Comparison of ENCODE assay signal across 19 cellular contexts in genomic region chr9:77811832-77812231, GRCh38.
DNase-seq lines count a peak whose midpoint lies in the region; ATAC-seq, FAIRE-seq and TF ChIP-seq lines count a peak whose summit lies in the region.
"Had no signal": no experiment of that assay in that cellular context is flagged by ENCODE, and none has a peak within 500 bp of the region (broad histone marks: within the 10 kb centered on the region; RNA-seq: fewer than 3 reads in every experiment).

No MANE protein-coding gene starts in this region.

- peaks cover 33% of the 10 kb centered on the region for H3K36me3 Mint-ChIP-seq in activated CD4-positive, alpha-beta T cell treated with anti-CD3 and anti-CD28 coated beads for 36 hours (ENCODE audit: low read depth)

- H3K9me3 ChIP-seq in liver (ENCODE audit: control insufficient read depth in 4 of 4, low read length in 3 of 4) (no peaks in the 10 kb centered on the region), HepG2 (ENCODE audit: low read length) (no peaks in the 10 kb centered on the region), adrenal gland (replicated peaks in 1 of 3) (no peaks in the 10 kb centered on the region)
- H3K9me3 ChIP-seq: BLaER1 treated with 17β-estradiol and CSF1 and Interleukin-3, amounts not matched to agents 10 nM and 100 nM had no signal

- H3K9me3 Mint-ChIP-seq in activated CD4-positive, alpha-beta T cell treated with anti-CD3 and anti-CD28 coated beads for 36 hours (ENCODE audit: low read depth) = no peaks in the 10 kb centered on the region
- H3K9me3 Mint-ChIP-seq: CD8-positive, alpha-beta memory T cell; T-cell had no signal

- TF ChIP-seq POLR2A in HepG2 (IDR thresholded peaks at IDR 0.05; ENCODE audit: insufficient read depth in 1 of 2, low read depth in 2 of 2, low read length in 2 of 2) (no peak), adrenal gland (IDR thresholded peaks at IDR 0.05) (no peak)

- CTCF ChIA-PET in HepG2 (lab: Yijun Ruan, JAX; ENCODE audit: low intra/inter-chr PET ratio, low total read pairs) = no interaction called here
- CTCF ChIA-PET in activated CD4-positive, alpha-beta T cell treated with anti-CD3 and anti-CD28 coated beads for 36 hours (lab: Charles Lee) = no interaction called here

- TF ChIP-seq CTCF in liver (IDR thresholded peaks at IDR 0.05; ENCODE audit: low read depth, low read length, missing input control) (no peak), HepG2 (CRISPR knock-in tag; IDR thresholded peaks at IDR 0.05) (no peak), adrenal gland (IDR thresholded peaks at IDR 0.05) (peak in 5 of 6 experiments; percentile 14 to 29 (median 20)), foreskin keratinocyte (conservative IDR thresholded peaks at IDR 0.05) (peak; percentile 27)

- H3K4me1 Mint-ChIP-seq in activated CD4-positive, alpha-beta T cell treated with anti-CD3 and anti-CD28 coated beads for 36 hours = peaks cover 32% of the 10 kb centered on the region

- H3K27ac Mint-ChIP-seq in activated CD4-positive, alpha-beta T cell treated with anti-CD3 and anti-CD28 coated beads for 36 hours = no peak overlapping the region
- H3K27ac Mint-ChIP-seq: CD8-positive, alpha-beta memory T cell; T-cell had no signal

- H3K9ac ChIP-seq in liver (ENCODE audit: low read depth in 1 of 2, low read length in 2 of 2) (no peak overlapping the region), HepG2 (ENCODE audit: insufficient read depth, low read depth, low read length) (no peak overlapping the region)
- H3K9ac ChIP-seq: BLaER1 treated with 17β-estradiol and CSF1 and Interleukin-3, amounts not matched to agents 10 nM and 100 nM had no signal

- H3K4me2 ChIP-seq in HepG2 (ENCODE audit: low read depth, low read length) = no peak overlapping the region
- H3K4me2 ChIP-seq: BLaER1 treated with 17β-estradiol and CSF1 and Interleukin-3, amounts not matched to agents 10 nM and 100 nM had no signal

- no peak overlapping the region for H3K27ac ChIP-seq in liver (ENCODE audit: low read depth in 1 of 2, low read length in 2 of 2)
- no peak overlapping the region for H3K27ac ChIP-seq in HepG2 (ENCODE audit: extremely low read length, insufficient read depth, low read length)
- H3K27ac ChIP-seq in adrenal gland = no peak overlapping the region
- H3K27ac ChIP-seq in foreskin keratinocyte = no peak overlapping the region
- H3K27ac ChIP-seq: BLaER1 treated with 17β-estradiol and CSF1 and Interleukin-3, amounts not matched to agents 10 nM and 100 nM; RWPE1 had no signal

- no peaks in the 10 kb centered on the region for H4K20me1 ChIP-seq in HepG2 (ENCODE audit: insufficient read depth, low read length)

- no peaks in the 10 kb centered on the region for H3K79me2 ChIP-seq in HepG2 (ENCODE audit: insufficient read depth, low read length)

- TF ChIP-seq EP300 in HepG2 (IDR thresholded peaks at IDR 0.05; ENCODE audit: low read depth in 2 of 2, low read length in 2 of 2) = no peak
- no peak for TF ChIP-seq EP300 in HepG2 (CRISPR knock-in tag; IDR thresholded peaks at IDR 0.05; ENCODE audit: borderline replicate concordance)

- no peak overlapping the region for H3K4me3 Mint-ChIP-seq in activated CD4-positive, alpha-beta T cell treated with anti-CD3 and anti-CD28 coated beads for 36 hours
- H3K4me3 Mint-ChIP-seq: CD8-positive, alpha-beta memory T cell; T-cell had no signal

- ATAC-seq in HepG2 (no peak), foreskin keratinocyte (no peak)
- ATAC-seq in activated CD4-positive, alpha-beta T cell treated with anti-CD3 and anti-CD28 coated beads for 36 hours = no peak
- ATAC-seq: K562, T-cell had no signal

- 56% methylated on average over 1 of the region's 1 CpG for WGBS in liver
- WGBS in HepG2 (ENCODE audit: low lambda C conversion rate) = 96% methylated on average over 1 of the region's 1 CpG
- 47 to 70% (median 64%) methylated on average over 1 of the region's 1 CpG for WGBS in adrenal gland, 4 donors

- H3K27me3 Mint-ChIP-seq in activated CD4-positive, alpha-beta T cell treated with anti-CD3 and anti-CD28 coated beads for 36 hours = no peaks in the 10 kb centered on the region
- H3K27me3 Mint-ChIP-seq: CD8-positive, alpha-beta memory T cell; T-cell had no signal

- H3K4me1 ChIP-seq in liver (ENCODE audit: control insufficient read depth in 4 of 4, insufficient read depth in 4 of 4, low read length in 3 of 4) (peaks cover 1 to 19% (median 9%) of the 10 kb centered on the region in 4 donors), HepG2 (ENCODE audit: insufficient read depth, low read length) (peaks cover 59% of the 10 kb centered on the region), adrenal gland (replicated peaks in 1 of 2) (peaks cover 9 to 14% of the 10 kb centered on the region in 2 donors), foreskin keratinocyte (peaks cover 23% of the 10 kb centered on the region)

- POLR2A ChIA-PET in HepG2 (lab: Yijun Ruan, JAX) = no interaction called here
- POLR2A ChIA-PET in activated CD4-positive, alpha-beta T cell treated with anti-CD3 and anti-CD28 coated beads for 36 hours (lab: Charles Lee) = no interaction called here

- intact Hi-C loops in HepG2 (cut with micrococcal nuclease; ENCODE audit: unreplicated experiment) = no loop called here
- intact Hi-C loops in adrenal gland (cut with DNase I) = no loop called here
- intact Hi-C loops in activated CD4-positive, alpha-beta T cell treated with anti-CD3 and anti-CD28 coated beads for 36 hours (cut with DNase I, micrococcal nuclease) = no loop called here

- DNase-seq in HepG2 (ENCODE audit: low spot score) (no peak), adrenal gland (peak in 1 of 7 donors; percentile 18), foreskin keratinocyte (peak in 1 of 2 donors; percentile 45)
- DNase-seq in activated naive CD4-positive, alpha-beta T cell treated with Interleukin-2 at 50 U/mL for 16 hours = no peak
- no peak for DNase-seq in activated CD4-positive, alpha-beta T cell treated with anti-CD3 and anti-CD28 coated beads for 36 hours
- DNase-seq in stimulated activated CD4-positive, alpha-beta T cell treated with anti-CD3 and anti-CD28 coated beads, Interleukin-12 subunit alpha, Interleukin-12 subunit beta, amount 100 ng/mL, for 4 hours = no peak
- DNase-seq: 8988T; Calu3; CD8-positive, alpha-beta memory T cell; DMS153; NCI-H1694; NCI-H2081 treated with DMSO at 0.1 percent for 48 hours; NCI-H2171 treated with DMSO at 0.1 percent for 48 hours; NCI-H526; T-cell had no signal

- no peak overlapping the region for H2AFZ ChIP-seq in HepG2 (ENCODE audit: low read length)

- in situ Hi-C loops in HepG2 (cut with HindIII; ENCODE audit: extremely low pct_ligation_motif_present, low pct_unique_long_range_greater_than_20kb) = no loop called here

- no peak for FAIRE-seq in HepG2 (lab: Jason Lieb, UNC)
- FAIRE-seq: K562 had no signal

- H3K36me3 ChIP-seq in liver (ENCODE audit: control insufficient read depth in 4 of 4, insufficient read depth in 3 of 4, low read depth in 1 of 4, low read length in 3 of 4) (peaks cover 0 to 11% (median 5%) of the 10 kb centered on the region in 4 donors), HepG2 (replicated peaks in 1 of 2; ENCODE audit: control insufficient read depth in 1 of 2, insufficient read depth in 2 of 2, low read length in 2 of 2) (peaks cover 0 to 1% of the 10 kb centered on the region in 2 experiments; a peak in 1 of 5 replicates), adrenal gland (replicated peaks in 1 of 2) (no peaks in the 10 kb centered on the region)

- no peak overlapping the region for H3K4me3 ChIP-seq in liver (ENCODE audit: low read depth in 1 of 3, low read length in 3 of 3)
- no peak overlapping the region for H3K4me3 ChIP-seq in HepG2 (replicated peaks in 1 of 3; ENCODE audit: insufficient read depth in 1 of 3, low read depth in 2 of 3, low read length in 3 of 3)
- H3K4me3 ChIP-seq in adrenal gland = no peak overlapping the region
- H3K4me3 ChIP-seq: BLaER1 treated with 17β-estradiol and CSF1 and Interleukin-3, amounts not matched to agents 10 nM and 100 nM; K562 had no signal

- TF ChIP-seq RAD21 in liver (IDR thresholded peaks at IDR 0.05) = peak; percentile 23 to 33
- no peak for TF ChIP-seq RAD21 in HepG2 (CRISPR knock-in tag; IDR thresholded peaks at IDR 0.05)

- no TSS peak for BruUV-seq in HepG2 (replicated peaks; lab: Mats Ljungman, UMichigan)

- no peaks in the 10 kb centered on the region for H3K27me3 ChIP-seq in liver (ENCODE audit: control insufficient read depth in 4 of 4, insufficient read depth in 4 of 4, low read length in 3 of 4)
- no peaks in the 10 kb centered on the region for H3K27me3 ChIP-seq in HepG2 (ENCODE audit: control insufficient read depth in 1 of 2, insufficient read depth in 2 of 2, low read length in 2 of 2)
- H3K27me3 ChIP-seq in adrenal gland = no peaks in the 10 kb centered on the region
- H3K27me3 ChIP-seq in foreskin keratinocyte = no peaks in the 10 kb centered on the region
- H3K27me3 ChIP-seq: BLaER1 treated with 17β-estradiol and CSF1 and Interleukin-3, amounts not matched to agents 10 nM and 100 nM had no signal

TF ChIP-seq in liver, 16 proteins besides CTCF, POLR2A, EP300 and RAD21:
- TF ChIP-seq GABPA (IDR thresholded peaks at IDR 0.05 in 1 of 2, conservative IDR thresholded peaks at IDR 0.05 in 1 of 2) = no peak
- TF ChIP-seq JUND (IDR thresholded peaks at IDR 0.05) = no peak
- peak in 1 of 2 donors; percentile 7 for TF ChIP-seq RXRA (IDR thresholded peaks at IDR 0.05)

TF ChIP-seq in HepG2, 621 proteins besides CTCF, POLR2A, EP300 and RAD21 (continues in another document):
- TF ChIP-seq ZNF740 (CRISPR knock-in tag; IDR thresholded peaks at IDR 0.05) (no peak), ZKSCAN8 (CRISPR knock-in tag; IDR thresholded peaks at IDR 0.05; ENCODE audit: borderline replicate concordance) (no peak), ZNF18 (CRISPR knock-in tag; IDR thresholded peaks at IDR 0.05; ENCODE audit: insufficient replicate concordance) (no peak), ZNF652 (CRISPR knock-in tag; IDR thresholded peaks at IDR 0.05; ENCODE audit: borderline replicate concordance, low read depth) (no peak), AGO1 (IDR thresholded peaks at IDR 0.05; ENCODE audit: low read depth, low read length, poor library complexity, severe bottlenecking) (no peak), FOSL2 (CRISPR knock-in tag; IDR thresholded peaks at IDR 0.05) (no peak), NBN (conservative IDR thresholded peaks at IDR 0.05) (no peak)

Comparison
In these comparisons a context has a peak if more than half of its experiments do, and no peak if none do; other contexts are left out.
1. CTCF ChIP-seq: peak in adrenal gland (5 of 6) and foreskin keratinocyte (single experiment); none in liver (single experiment) and HepG2 (single experiment).